In the genomic region with DNA sequence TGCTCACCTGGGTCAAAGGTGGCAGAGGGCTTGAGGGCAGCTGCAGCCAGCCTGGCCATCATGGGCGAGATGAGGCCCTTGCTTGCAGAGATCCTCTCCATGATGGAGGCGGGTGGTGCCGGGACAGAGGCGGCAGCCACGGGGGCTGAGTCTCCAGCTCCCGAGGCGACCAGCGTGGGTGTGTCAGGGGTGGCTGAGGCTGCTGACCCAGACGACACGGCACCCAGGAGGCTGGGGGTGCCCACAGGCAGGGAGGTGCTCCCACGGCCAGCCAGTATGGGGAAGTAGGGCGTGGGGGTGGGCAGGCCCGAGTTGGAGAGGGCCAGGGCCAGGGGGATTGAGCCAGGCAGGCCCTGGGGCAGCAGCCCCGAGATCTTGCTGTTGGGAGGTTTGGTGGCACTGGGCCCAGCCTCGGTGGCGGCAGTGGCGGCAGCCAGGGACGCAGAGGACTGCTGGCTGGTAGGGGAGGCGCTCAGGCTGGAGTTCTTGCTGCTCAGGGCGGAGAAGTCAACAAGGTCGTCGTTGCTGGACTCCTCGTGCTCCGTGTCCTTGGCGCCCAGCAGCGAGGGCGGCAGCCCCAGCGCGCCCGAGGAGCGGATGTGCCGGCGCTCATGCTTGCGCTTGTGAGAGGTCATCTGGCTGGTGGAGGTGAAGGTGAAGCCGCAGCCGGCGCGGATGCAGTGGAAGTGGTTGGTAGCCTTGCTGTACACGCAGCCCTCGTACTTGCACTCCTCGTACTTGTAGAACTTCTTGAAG, we compare ENCODE assay signal across 1 cellular context.
A peak's percentile ranks its signal among the peaks of the same experiment; 100 is the strongest.
TF ChIP-seq lines count a peak whose summit lies in the region.

No MANE protein-coding gene starts in this region.

TF ChIP-seq in K562, 482 proteins besides CTCF, POLR2A, EP300 and RAD21:
- TF ChIP-seq ZNF263 (CRISPR knock-in tag; IDR thresholded peaks at IDR 0.05; ENCODE audit: borderline replicate concordance) (0 out of 2 replicates have a peak, but pooled peaks have one; percentile 17), PCBP2 (IDR thresholded peaks at IDR 0.05; ENCODE audit: low read depth, low read length, poor library complexity, severe bottlenecking) (no peak), L3MBTL2 (IDR thresholded peaks at IDR 0.05) (peak; percentile 56)
- TF ChIP-seq, protein P1, sequence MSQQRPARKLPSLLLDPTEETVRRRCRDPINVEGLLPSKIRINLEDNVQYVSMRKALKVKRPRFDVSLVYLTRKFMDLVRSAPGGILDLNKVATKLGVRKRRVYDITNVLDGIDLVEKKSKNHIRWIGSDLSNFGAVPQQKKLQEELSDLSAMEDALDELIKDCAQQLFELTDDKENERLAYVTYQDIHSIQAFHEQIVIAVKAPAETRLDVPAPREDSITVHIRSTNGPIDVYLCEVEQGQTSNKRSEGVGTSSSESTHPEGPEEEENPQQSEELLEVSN (IDR thresholded peaks at IDR 0.05; ENCODE audit: borderline replicate concordance in 1 of 2, extremely low read depth in 1 of 2, insufficient read depth in 1 of 2, insufficient read length in 1 of 2, low read depth in 1 of 2, low read length in 1 of 2, poor library complexity in 1 of 2, severe bottlenecking in 1 of 2): peak in 1 of 2 experiments; percentile 75
